In genomic region chr7:124456286-124456685, GRCh38 we compare ENCODE assay signal across 21 cellular contexts.
"Had no signal": no experiment of that assay in that cellular context is flagged by ENCODE, and none has a peak within 500 bp of the region (broad histone marks: within the 10 kb centered on the region; RNA-seq: fewer than 3 reads in every experiment).

No MANE protein-coding gene starts in this region.

- H2AFZ ChIP-seq: hepatocyte had no signal

- H3K4me2 ChIP-seq: hepatocyte had no signal

- H3K36me3 ChIP-seq: colonic mucosa, esophagus muscularis mucosa, gastrocnemius medialis, heart left ventricle, left lung, lower lobe of right lung had no signal

- H3K27me3 ChIP-seq: colonic mucosa, esophagus muscularis mucosa, gastrocnemius medialis, heart left ventricle, hepatocyte, left lung had no signal

- DNase-seq: colonic mucosa; cortex of kidney; effector CD8-positive, alpha-beta T cell; effector memory CD8-positive, alpha-beta T cell; endodermal cell; foreskin melanocyte; gastrocnemius medialis; heart left ventricle; hypothalamus; immature natural killer cell; islet precursor cell; left cardiac atrium; left lung; left ventricle myocardium superior; lower lobe of right lung; mesenchymal stem cell; mucosa of descending colon; naive B cell had no signal

- H3K4me3 ChIP-seq: colonic mucosa, esophagus muscularis mucosa, gastrocnemius medialis, heart left ventricle, hepatocyte, left lung, lower lobe of right lung, mucosa of descending colon had no signal

- H3K9me3 ChIP-seq: colonic mucosa, esophagus muscularis mucosa, gastrocnemius medialis, heart left ventricle, left lung, lower lobe of right lung, mucosa of descending colon had no signal

- H3K4me1 ChIP-seq: colonic mucosa, gastrocnemius medialis, heart left ventricle, left lung, lower lobe of right lung had no signal

- FAIRE-seq: endometrium had no signal

- H3K27ac ChIP-seq: colonic mucosa, esophagus muscularis mucosa, gastrocnemius medialis, heart left ventricle, hepatocyte, left lung, lower lobe of right lung had no signal

- ATAC-seq: effector memory CD8-positive, alpha-beta T cell; gastrocnemius medialis; heart left ventricle; left cardiac atrium; left lung; left ventricle myocardium superior; lower lobe of right lung; mucosa of descending colon had no signal

- H3K79me2 ChIP-seq: hepatocyte had no signal
